12 cellular contexts compared by ENCODE assay signal in the genomic region with DNA sequence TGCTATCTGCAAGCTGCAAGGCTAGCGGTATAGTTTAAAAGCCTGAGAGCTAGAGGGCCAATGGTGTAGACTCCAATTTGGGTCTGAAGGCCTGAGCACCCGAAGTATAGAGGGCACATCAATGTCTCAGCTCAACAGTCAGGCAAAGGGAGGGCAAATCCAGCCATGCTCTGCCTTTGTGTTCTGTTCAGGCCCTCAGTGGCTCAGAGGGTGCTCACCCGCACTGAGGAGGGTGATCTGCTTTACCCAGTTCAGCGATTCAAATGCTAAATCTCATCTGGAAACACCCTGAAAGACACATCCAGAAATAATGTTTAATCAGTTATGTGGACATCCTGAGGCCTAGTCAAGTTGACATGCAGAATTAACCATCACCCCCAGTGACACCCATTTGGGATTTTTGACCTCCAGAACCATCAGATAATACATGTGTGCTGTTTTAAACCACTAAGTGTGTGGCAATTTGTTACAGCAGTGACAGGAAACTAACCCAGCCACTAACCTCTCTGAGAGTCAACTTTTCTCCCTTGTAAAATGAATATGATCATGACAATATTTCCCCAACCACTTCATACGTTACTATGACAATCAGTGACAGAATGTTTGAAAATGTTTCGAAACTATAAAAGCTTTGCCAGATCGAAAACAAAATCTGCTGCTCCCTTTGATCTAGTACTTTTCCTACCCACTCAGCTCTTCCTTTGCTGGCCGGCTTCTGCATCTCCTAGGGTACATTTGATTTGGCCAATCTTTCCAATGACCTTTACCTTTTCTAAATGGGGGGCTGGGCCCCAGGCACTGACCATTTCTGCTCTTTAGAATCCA. TPM values are rescaled to one million over a fixed set of nuclear protein-coding genes. Genes with fewer than 3 reads are reported as not detected.
DNase-seq lines count a peak whose midpoint lies in the region; ATAC-seq, FAIRE-seq and TF ChIP-seq lines count a peak whose summit lies in the region.
"Had no signal": no experiment of that assay in that cellular context is flagged by ENCODE, and none has a peak within 500 bp of the region (broad histone marks: within the 10 kb centered on the region; RNA-seq: fewer than 3 reads in every experiment).

No MANE protein-coding gene starts in this region.

- no peak for TF ChIP-seq CTCF in GM10266 (IDR thresholded peaks at IDR 0.05; ENCODE audit: control insufficient read depth, insufficient read depth, low read depth, missing control alignments)

- ATAC-seq in left lobe of liver: peak; percentile 85
- ATAC-seq: HCT116 had no signal

- no peak for FAIRE-seq in GM12891 (lab: Jason Lieb, UNC)

- DNase-seq in AML-193 (lab: John Stamatoyannopoulos, UW): peak; percentile 52 to 56
- peak; percentile 4 for DNase-seq in M059J (ENCODE audit: low read depth)
- peak; percentile 28 for DNase-seq in activated CD8-positive, alpha-beta memory T cell treated with anti-CD3 and anti-CD28 coated beads, Interleukin-2, amount 50 U/mL, for 4 hours
- DNase-seq in left lobe of liver (ENCODE audit: low spot score): peak; percentile 63
- no peak for DNase-seq in pons (ENCODE audit: low spot score)
- DNase-seq in NCI-H2171 treated with DMSO at 0.1 percent for 48 hours (lab: John Stamatoyannopoulos, UW): no peak
- DNase-seq in GM12891 (ENCODE audit: insufficient read length, low spot score): no peak
- DNase-seq in GM10266 (ENCODE audit: extremely low spot score): no peak
- DNase-seq: glutamatergic neuron, NCI-H526, retina had no signal

- no peak for TF ChIP-seq POLR2A in GM12891 (IDR thresholded peaks at IDR 0.05; ENCODE audit: low read depth, low read length)

TF ChIP-seq in GM12891, 5 proteins besides CTCF, POLR2A, EP300 and RAD21:
- TF ChIP-seq TAF1 (IDR thresholded peaks at IDR 0.05; ENCODE audit: low read depth, low read length) (no peak), PAX5 (IDR thresholded peaks at IDR 0.05; ENCODE audit: insufficient read depth, low read length, severe bottlenecking) (no peak), POLR2AphosphoS5 (IDR thresholded peaks at IDR 0.05; ENCODE audit: low read depth, low read length) (no peak), SPI1 (IDR thresholded peaks at IDR 0.05; ENCODE audit: low read depth, low read length) (no peak), POU2F2 (IDR thresholded peaks at IDR 0.05; ENCODE audit: low read depth, low read length) (no peak)

RNA-seq across cellular contexts. Expression of a gene that starts 8.4 kb away (rescaled TPM):
- 11.6 and 12.7 TPM in 2 replicates for total RNA-seq in M059J (2014; rRNA removed; shearing (Covaris generic))
- total RNA-seq in left lobe of liver: 33.3 TPM
- 3.3 TPM for polyA plus RNA-seq in GM12891 (2012; ENCODE audit: low read depth, missing spikeins)

Comparison
In these comparisons a context has a peak if more than half of its experiments do, and no peak if none do; other contexts are left out.
1. DNase-seq: peak in AML-193 (2 of 2), M059J (single experiment), activated CD8-positive, alpha-beta memory T cell treated with anti-CD3 and anti-CD28 coated beads, Interleukin-2, amount 50 U/mL, for 4 hours (single experiment) and left lobe of liver (single experiment); none in pons (single experiment), NCI-H2171 treated with DMSO at 0.1 percent for 48 hours (single experiment), GM12891 (single experiment) and GM10266 (single experiment).